ENCODE assay signal across 15 cellular contexts in the genomic region with DNA sequence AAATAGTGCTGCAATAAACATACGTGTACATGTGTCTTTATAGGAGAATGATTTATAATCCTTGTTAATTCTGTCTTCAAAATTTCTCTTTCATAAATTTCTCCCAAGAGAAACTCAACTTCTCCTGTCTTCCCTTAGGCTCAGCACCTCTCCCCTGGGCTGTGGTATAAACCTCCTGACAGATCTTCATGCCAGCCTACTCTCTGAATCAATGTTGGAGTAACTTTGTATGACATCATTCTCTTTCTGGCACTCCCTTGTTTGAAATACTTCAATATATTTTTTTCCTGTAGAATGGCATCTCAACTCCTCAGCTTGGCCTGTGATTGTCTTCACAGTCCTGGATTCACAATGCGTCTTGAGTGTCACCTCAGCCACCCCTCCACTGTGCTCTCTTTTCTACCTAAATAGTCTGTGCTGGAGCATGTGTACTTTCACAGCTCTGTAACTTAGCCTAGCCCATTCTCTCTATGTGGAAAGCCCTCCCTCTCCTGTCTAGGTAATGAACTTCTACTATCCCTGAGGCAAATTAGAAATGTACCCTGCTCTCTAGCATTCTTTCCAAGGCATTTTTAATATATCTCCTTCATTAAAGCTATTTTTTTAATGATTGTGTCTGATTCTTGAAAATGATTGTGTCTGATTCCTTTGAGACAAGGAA.
DNase-seq lines count a peak whose midpoint lies in the region; ATAC-seq and TF ChIP-seq lines count a peak whose summit lies in the region.
"Had no signal": no experiment of that assay in that cellular context is flagged by ENCODE, and none has a peak within 500 bp of the region (broad histone marks: within the 10 kb centered on the region; RNA-seq: fewer than 3 reads in every experiment).

No MANE protein-coding gene starts in this region.

- POLR2A ChIA-PET in HEK293 (lab: Yijun Ruan, JAX): no interaction called here
- POLR2A ChIA-PET in WTC11 (lab: Charles Lee): no interaction called here

- no peaks in the 10 kb centered on the region for H3K36me3 ChIP-seq in HEK293 (ENCODE audit: control insufficient read depth in 2 of 2, insufficient read depth in 1 of 2, low read length in 2 of 2)
- H3K36me3 ChIP-seq in mesendoderm (ENCODE audit: control insufficient read depth, insufficient read depth, low read length): no peaks in the 10 kb centered on the region

- H3K4me3 ChIP-seq in HEK293 (ENCODE audit: low read depth, low read length): no peak overlapping the region
- H3K4me3 ChIP-seq in mesendoderm (ENCODE audit: low read length): no peak overlapping the region

- no peak overlapping the region for H4K5ac ChIP-seq in mesendoderm (ENCODE audit: low read length)

- H3K9ac ChIP-seq in mesendoderm (ENCODE audit: low read length): no peak overlapping the region

- H3K36me3 Mint-ChIP-seq in WTC11: no peaks in the 10 kb centered on the region
- no peaks in the 10 kb centered on the region for H3K36me3 Mint-ChIP-seq in mesothelial cell of epicardium
- H3K36me3 Mint-ChIP-seq: CD14-positive monocyte had no signal

- H3K4me3 Mint-ChIP-seq in WTC11: no peak overlapping the region
- H3K4me3 Mint-ChIP-seq in mesothelial cell of epicardium: no peak overlapping the region
- H3K4me3 Mint-ChIP-seq: CD14-positive monocyte had no signal

- H3K4me1 ChIP-seq in HEK293 (ENCODE audit: control insufficient read depth, insufficient read depth, low read length): no peaks in the 10 kb centered on the region
- H3K4me1 ChIP-seq in mesendoderm (ENCODE audit: control insufficient read depth, low read depth, low read length): no peaks in the 10 kb centered on the region

- no peak overlapping the region for H2AK5ac ChIP-seq in mesendoderm (ENCODE audit: low read length)

- no peak overlapping the region for H2BK5ac ChIP-seq in mesendoderm (ENCODE audit: low read length)

- DNase-seq in DMS153 (lab: John Stamatoyannopoulos, UW): peak; percentile 23
- no peak for DNase-seq in DMS153 treated with DMSO at 0.1 percent for 48 hours (lab: John Stamatoyannopoulos, UW; ENCODE audit: unreplicated experiment)
- no peak for DNase-seq in WTC11 (ENCODE audit: low spot score)
- DNase-seq in mesothelial cell of epicardium (ENCODE audit: low spot score in 2 of 2, unreplicated experiment in 2 of 2): no peak
- no peak for DNase-seq in mesendoderm
- no peak for DNase-seq in anterior cingulate cortex (lab: John Stamatoyannopoulos, UW)
- no peak for DNase-seq in retina
- DNase-seq: AML-193, GDM1, NCI-H1048, NCI-H1436, NCI-H2029 treated with DMSO at 0.1 percent for 48 hours had no signal

- no peaks in the 10 kb centered on the region for H3K79me1 ChIP-seq in mesendoderm (ENCODE audit: low read length)

- no peaks in the 10 kb centered on the region for H3K79me2 ChIP-seq in mesendoderm (ENCODE audit: control insufficient read depth, insufficient read depth, low read length)

- CTCF ChIA-PET in HEK293 (lab: Yijun Ruan, JAX) (interaction anchor here (0.5 kb wide), 1 partner anchor 81 kb away, joined by 5 read pairs; no protein-coding TSS in a partner anchor), WTC11 (lab: Charles Lee) (no interaction called here)

- H2BK15ac ChIP-seq in mesendoderm (replicated peaks; ENCODE audit: low read depth): no peak overlapping the region

- H4K8ac ChIP-seq in mesendoderm (ENCODE audit: low read depth, low read length): no peak overlapping the region

- H2BK120ac ChIP-seq in mesendoderm (ENCODE audit: low read depth, low read length): no peak overlapping the region

- no peak overlapping the region for H3K56ac ChIP-seq in mesendoderm (ENCODE audit: low read length)

- TF ChIP-seq CTCF in HEK293 (tag by site-specific recombination; IDR thresholded peaks at IDR 0.05): 0 out of 2 replicates have a peak, but pooled peaks have one; percentile 16
- no peak for TF ChIP-seq CTCF in WTC11 (IDR thresholded peaks at IDR 0.05)
- no peak for TF ChIP-seq CTCF in mesothelial cell of epicardium (IDR thresholded peaks at IDR 0.05; ENCODE audit: unreplicated experiment)

- H3K27ac ChIP-seq in HEK293 (ENCODE audit: extremely low read depth, low read depth, low read length) (no peak overlapping the region), mesendoderm (ENCODE audit: low read depth, low read length) (no peak overlapping the region)
- H3K27ac ChIP-seq: 22Rv1 had no signal

- H3K27me3 Mint-ChIP-seq in WTC11 (ENCODE audit: low read depth) (no peaks in the 10 kb centered on the region; the same call in 1 of the 2 replicates), mesothelial cell of epicardium (ENCODE audit: low read depth) (no peaks in the 10 kb centered on the region)

- no peak overlapping the region for H3K4ac ChIP-seq in mesendoderm (ENCODE audit: low read depth, low read length)

- H3K27ac Mint-ChIP-seq in WTC11 (no peak overlapping the region), mesothelial cell of epicardium (peak overlapping the region; percentile 92)
- H3K27ac Mint-ChIP-seq: CD14-positive monocyte had no signal

- H3K9me3 Mint-ChIP-seq in WTC11 (no peaks in the 10 kb centered on the region), mesothelial cell of epicardium (no peaks in the 10 kb centered on the region)

- H3K4me1 Mint-ChIP-seq in WTC11: no peaks in the 10 kb centered on the region
- H3K4me1 Mint-ChIP-seq in mesothelial cell of epicardium: peaks cover 32% of the 10 kb centered on the region

- no CpG with 5 or more reads among the region's 2 CpGs for WGBS in mesendoderm (ENCODE audit: extremely low coverage, insufficient coverage, low lambda C conversion rate)

- no peaks in the 10 kb centered on the region for H3K27me3 ChIP-seq in mesendoderm (ENCODE audit: insufficient read depth, low read length, poor library complexity)

- H3K18ac ChIP-seq in mesendoderm (ENCODE audit: low read length): no peak overlapping the region

- H3K9me3 ChIP-seq in HEK293 (ENCODE audit: control insufficient read depth, insufficient read depth, low read depth, low read length): no peaks in the 10 kb centered on the region

- H3K23ac ChIP-seq in mesendoderm (ENCODE audit: low read length): no peak overlapping the region

- peak; percentile 58 for ATAC-seq in WTC11

- no peak overlapping the region for H3K4me2 ChIP-seq in mesendoderm (ENCODE audit: low read length)

TF ChIP-seq in HEK293, 187 proteins besides CTCF, POLR2A, EP300 and RAD21:
- no peak for TF ChIP-seq KLF9 (tag by site-specific recombination; IDR thresholded peaks at IDR 0.05; ENCODE audit: low read depth)
- TF ChIP-seq ATF2 (tag by site-specific recombination; IDR thresholded peaks at IDR 0.05; ENCODE audit: low read depth): 0 out of 2 replicates have a peak, but pooled peaks have one; percentile 23

TF ChIP-seq in WTC11, 78 proteins besides CTCF, POLR2A, EP300 and RAD21 (continues in another document):
- TF ChIP-seq, protein P1, sequence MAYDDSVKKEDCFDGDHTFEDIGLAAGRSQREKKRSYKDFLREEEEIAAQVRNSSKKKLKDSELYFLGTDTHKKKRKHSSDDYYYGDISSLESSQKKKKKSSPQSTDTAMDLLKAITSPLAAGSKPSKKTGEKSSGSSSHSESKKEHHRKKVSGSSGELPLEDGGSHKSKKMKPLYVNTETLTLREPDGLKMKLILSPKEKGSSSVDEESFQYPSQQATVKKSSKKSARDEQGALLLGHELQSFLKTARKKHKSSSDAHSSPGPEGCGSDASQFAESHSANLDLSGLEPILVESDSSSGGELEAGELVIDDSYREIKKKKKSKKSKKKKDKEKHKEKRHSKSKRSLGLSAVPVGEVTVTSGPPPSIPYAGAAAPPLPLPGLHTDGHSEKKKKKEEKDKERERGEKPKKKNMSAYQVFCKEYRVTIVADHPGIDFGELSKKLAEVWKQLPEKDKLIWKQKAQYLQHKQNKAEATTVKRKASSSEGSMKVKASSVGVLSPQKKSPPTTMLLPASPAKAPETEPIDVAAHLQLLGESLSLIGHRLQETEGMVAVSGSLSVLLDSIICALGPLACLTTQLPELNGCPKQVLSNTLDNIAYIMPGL (CRISPR knock-in tag; IDR thresholded peaks at IDR 0.05): no peak
- TF ChIP-seq, protein P2, sequence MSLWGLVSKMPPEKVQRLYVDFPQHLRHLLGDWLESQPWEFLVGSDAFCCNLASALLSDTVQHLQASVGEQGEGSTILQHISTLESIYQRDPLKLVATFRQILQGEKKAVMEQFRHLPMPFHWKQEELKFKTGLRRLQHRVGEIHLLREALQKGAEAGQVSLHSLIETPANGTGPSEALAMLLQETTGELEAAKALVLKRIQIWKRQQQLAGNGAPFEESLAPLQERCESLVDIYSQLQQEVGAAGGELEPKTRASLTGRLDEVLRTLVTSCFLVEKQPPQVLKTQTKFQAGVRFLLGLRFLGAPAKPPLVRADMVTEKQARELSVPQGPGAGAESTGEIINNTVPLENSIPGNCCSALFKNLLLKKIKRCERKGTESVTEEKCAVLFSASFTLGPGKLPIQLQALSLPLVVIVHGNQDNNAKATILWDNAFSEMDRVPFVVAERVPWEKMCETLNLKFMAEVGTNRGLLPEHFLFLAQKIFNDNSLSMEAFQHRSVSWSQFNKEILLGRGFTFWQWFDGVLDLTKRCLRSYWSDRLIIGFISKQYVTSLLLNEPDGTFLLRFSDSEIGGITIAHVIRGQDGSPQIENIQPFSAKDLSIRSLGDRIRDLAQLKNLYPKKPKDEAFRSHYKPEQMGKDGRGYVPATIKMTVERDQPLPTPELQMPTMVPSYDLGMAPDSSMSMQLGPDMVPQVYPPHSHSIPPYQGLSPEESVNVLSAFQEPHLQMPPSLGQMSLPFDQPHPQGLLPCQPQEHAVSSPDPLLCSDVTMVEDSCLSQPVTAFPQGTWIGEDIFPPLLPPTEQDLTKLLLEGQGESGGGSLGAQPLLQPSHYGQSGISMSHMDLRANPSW (CRISPR knock-in tag; conservative IDR thresholded peaks at IDR 0.05; ENCODE audit: low read depth): no peak
- TF ChIP-seq ZNF232 (CRISPR knock-in tag; IDR thresholded peaks at IDR 0.05): no peak
- no peak for TF ChIP-seq ZNF263 (CRISPR knock-in tag; IDR thresholded peaks at IDR 0.05; ENCODE audit: low read depth)
- TF ChIP-seq ZNF317 (CRISPR knock-in tag; IDR thresholded peaks at IDR 0.05; ENCODE audit: borderline replicate concordance, low read depth): no peak
